In genomic region chr4:118082182-118082581, GRCh38 we compare ENCODE assay signal across 7 cellular contexts. TPM values are rescaled to one million over a fixed set of nuclear protein-coding genes. Genes with fewer than 3 reads are reported as not detected.
"Had no signal": no experiment of that assay in that cellular context is flagged by ENCODE, and none has a peak within 500 bp of the region (broad histone marks: within the 10 kb centered on the region; RNA-seq: fewer than 3 reads in every experiment).

No MANE protein-coding gene starts in this region.

- H3K4me3 ChIP-seq: GM23248, K562 had no signal

- H3K4me3 Mint-ChIP-seq: H9 had no signal

- H3K9me3 Mint-ChIP-seq: H9 had no signal

- H3K27ac ChIP-seq: GM23248 had no signal

- DNase-seq: GM23248, GOT3, H9, HCEC 1CT, IMR-90 had no signal

- ATAC-seq: K562 had no signal

RNA-seq across cellular contexts. Expression of gene NDST3, which starts 47.9 kb away (rescaled TPM):
- total RNA-seq: GM23248, HT-29, K562 had no signal
- polyA plus RNA-seq: GM23248, K562 had no signal
